1 cellular context compared by ENCODE assay signal in the genomic region with DNA sequence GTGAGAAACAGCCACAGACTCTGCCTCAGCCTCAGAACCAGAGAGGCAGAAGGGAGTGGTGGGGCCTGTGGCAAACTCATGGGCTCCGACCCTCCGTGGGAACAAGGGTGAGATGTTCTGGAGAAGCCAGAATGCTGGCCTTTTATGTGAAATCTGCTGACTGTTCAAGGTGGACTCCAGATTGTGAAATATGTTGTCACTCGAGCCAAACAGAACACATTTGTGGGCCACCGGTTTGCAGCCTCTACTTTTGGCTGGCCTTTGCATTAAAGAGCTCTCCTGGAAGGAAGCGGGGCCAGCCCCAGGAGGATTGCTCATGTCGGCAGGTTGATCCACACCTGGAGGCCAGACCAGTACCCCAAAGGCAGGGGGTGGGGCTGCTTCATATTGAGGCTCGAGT.
A peak's percentile ranks its signal among the peaks of the same experiment; 100 is the strongest.
TF ChIP-seq lines count a peak whose summit lies in the region.

No MANE protein-coding gene starts in this region.

TF ChIP-seq in HepG2, 621 proteins besides CTCF, POLR2A, EP300 and RAD21 (continued from another document):
- TF ChIP-seq, protein P1, sequence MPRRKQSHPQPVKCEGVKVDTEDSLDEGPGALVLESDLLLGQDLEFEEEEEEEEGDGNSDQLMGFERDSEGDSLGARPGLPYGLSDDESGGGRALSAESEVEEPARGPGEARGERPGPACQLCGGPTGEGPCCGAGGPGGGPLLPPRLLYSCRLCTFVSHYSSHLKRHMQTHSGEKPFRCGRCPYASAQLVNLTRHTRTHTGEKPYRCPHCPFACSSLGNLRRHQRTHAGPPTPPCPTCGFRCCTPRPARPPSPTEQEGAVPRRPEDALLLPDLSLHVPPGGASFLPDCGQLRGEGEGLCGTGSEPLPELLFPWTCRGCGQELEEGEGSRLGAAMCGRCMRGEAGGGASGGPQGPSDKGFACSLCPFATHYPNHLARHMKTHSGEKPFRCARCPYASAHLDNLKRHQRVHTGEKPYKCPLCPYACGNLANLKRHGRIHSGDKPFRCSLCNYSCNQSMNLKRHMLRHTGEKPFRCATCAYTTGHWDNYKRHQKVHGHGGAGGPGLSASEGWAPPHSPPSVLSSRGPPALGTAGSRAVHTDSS (CRISPR knock-in tag; conservative IDR thresholded peaks at IDR 0.05) = no peak
- TF ChIP-seq DMAP1 (CRISPR knock-in tag; IDR thresholded peaks at IDR 0.05) (no peak), HMG20A (CRISPR knock-in tag; IDR thresholded peaks at IDR 0.05; ENCODE audit: borderline replicate concordance) (no peak), ZNF615 (CRISPR knock-in tag; IDR thresholded peaks at IDR 0.05; ENCODE audit: borderline replicate concordance) (no peak), SMAD3 (CRISPR knock-in tag; IDR thresholded peaks at IDR 0.05) (no peak), NRL (CRISPR knock-in tag; IDR thresholded peaks at IDR 0.05; ENCODE audit: borderline replicate concordance) (no peak), CEBPG (CRISPR knock-in tag; IDR thresholded peaks at IDR 0.05) (peak; percentile 23; the same call in 1 of the 2 replicates), ZMYM3 (CRISPR knock-in tag; IDR thresholded peaks at IDR 0.05) (0 out of 2 replicates have a peak, but pooled peaks have one; percentile 19), DPF2 (CRISPR knock-in tag; IDR thresholded peaks at IDR 0.05; ENCODE audit: borderline replicate concordance, low read depth) (no peak), MAFF (IDR thresholded peaks at IDR 0.05; ENCODE audit: low read depth, low read length) (0 out of 2 replicates have a peak, but pooled peaks have one; percentile 47), KDM1A (CRISPR knock-in tag; IDR thresholded peaks at IDR 0.05) (no peak), ZNF547 (CRISPR knock-in tag; IDR thresholded peaks at IDR 0.05) (no peak), ZBTB20 (CRISPR knock-in tag; IDR thresholded peaks at IDR 0.05; ENCODE audit: borderline replicate concordance, low read depth) (no peak), DNMT1 (CRISPR knock-in tag; IDR thresholded peaks at IDR 0.05) (no peak), SSRP1 (CRISPR knock-in tag; IDR thresholded peaks at IDR 0.05) (no peak), ZNF557 (CRISPR knock-in tag; IDR thresholded peaks at IDR 0.05) (no peak), ZNF781 (CRISPR knock-in tag; IDR thresholded peaks at IDR 0.05; ENCODE audit: borderline replicate concordance, not compliant biosample characterization) (no peak), KLF16 (CRISPR knock-in tag; IDR thresholded peaks at IDR 0.05) (no peak), ZNF678 (CRISPR knock-in tag; IDR thresholded peaks at IDR 0.05) (no peak), ZNF550 (CRISPR knock-in tag; IDR thresholded peaks at IDR 0.05; ENCODE audit: borderline replicate concordance) (no peak), ZNF12 (CRISPR knock-in tag; IDR thresholded peaks at IDR 0.05) (no peak), ZNF180 (CRISPR knock-in tag; IDR thresholded peaks at IDR 0.05; ENCODE audit: borderline replicate concordance, low read depth) (peak; percentile 80; the same call in 1 of the 2 replicates), RFX5 (IDR thresholded peaks at IDR 0.05; ENCODE audit: low read depth, low read length) (no peak), ZNF749 (CRISPR knock-in tag; IDR thresholded peaks at IDR 0.05; ENCODE audit: borderline replicate concordance) (no peak), ZKSCAN1 (IDR thresholded peaks at IDR 0.05; ENCODE audit: low read length) (no peak), SUZ12 (IDR thresholded peaks at IDR 0.05; ENCODE audit: low read depth, low read length) (no peak), CEBPB (IDR thresholded peaks at IDR 0.05; ENCODE audit: borderline replicate concordance, low read depth, low read length) (peak; percentile 58; the same call in 1 of the 2 replicates), HOXA9 (CRISPR knock-in tag; IDR thresholded peaks at IDR 0.05; ENCODE audit: borderline replicate concordance) (no peak)
- TF ChIP-seq, protein P2, sequence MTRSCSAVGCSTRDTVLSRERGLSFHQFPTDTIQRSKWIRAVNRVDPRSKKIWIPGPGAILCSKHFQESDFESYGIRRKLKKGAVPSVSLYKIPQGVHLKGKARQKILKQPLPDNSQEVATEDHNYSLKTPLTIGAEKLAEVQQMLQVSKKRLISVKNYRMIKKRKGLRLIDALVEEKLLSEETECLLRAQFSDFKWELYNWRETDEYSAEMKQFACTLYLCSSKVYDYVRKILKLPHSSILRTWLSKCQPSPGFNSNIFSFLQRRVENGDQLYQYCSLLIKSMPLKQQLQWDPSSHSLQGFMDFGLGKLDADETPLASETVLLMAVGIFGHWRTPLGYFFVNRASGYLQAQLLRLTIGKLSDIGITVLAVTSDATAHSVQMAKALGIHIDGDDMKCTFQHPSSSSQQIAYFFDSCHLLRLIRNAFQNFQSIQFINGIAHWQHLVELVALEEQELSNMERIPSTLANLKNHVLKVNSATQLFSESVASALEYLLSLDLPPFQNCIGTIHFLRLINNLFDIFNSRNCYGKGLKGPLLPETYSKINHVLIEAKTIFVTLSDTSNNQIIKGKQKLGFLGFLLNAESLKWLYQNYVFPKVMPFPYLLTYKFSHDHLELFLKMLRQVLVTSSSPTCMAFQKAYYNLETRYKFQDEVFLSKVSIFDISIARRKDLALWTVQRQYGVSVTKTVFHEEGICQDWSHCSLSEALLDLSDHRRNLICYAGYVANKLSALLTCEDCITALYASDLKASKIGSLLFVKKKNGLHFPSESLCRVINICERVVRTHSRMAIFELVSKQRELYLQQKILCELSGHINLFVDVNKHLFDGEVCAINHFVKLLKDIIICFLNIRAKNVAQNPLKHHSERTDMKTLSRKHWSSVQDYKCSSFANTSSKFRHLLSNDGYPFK (CRISPR knock-in tag; IDR thresholded peaks at IDR 0.05; ENCODE audit: borderline replicate concordance) = no peak
- TF ChIP-seq, protein P3, sequence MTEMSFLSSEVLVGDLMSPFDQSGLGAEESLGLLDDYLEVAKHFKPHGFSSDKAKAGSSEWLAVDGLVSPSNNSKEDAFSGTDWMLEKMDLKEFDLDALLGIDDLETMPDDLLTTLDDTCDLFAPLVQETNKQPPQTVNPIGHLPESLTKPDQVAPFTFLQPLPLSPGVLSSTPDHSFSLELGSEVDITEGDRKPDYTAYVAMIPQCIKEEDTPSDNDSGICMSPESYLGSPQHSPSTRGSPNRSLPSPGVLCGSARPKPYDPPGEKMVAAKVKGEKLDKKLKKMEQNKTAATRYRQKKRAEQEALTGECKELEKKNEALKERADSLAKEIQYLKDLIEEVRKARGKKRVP (CRISPR knock-in tag; IDR thresholded peaks at IDR 0.05) = no peak
- TF ChIP-seq, protein P4, sequence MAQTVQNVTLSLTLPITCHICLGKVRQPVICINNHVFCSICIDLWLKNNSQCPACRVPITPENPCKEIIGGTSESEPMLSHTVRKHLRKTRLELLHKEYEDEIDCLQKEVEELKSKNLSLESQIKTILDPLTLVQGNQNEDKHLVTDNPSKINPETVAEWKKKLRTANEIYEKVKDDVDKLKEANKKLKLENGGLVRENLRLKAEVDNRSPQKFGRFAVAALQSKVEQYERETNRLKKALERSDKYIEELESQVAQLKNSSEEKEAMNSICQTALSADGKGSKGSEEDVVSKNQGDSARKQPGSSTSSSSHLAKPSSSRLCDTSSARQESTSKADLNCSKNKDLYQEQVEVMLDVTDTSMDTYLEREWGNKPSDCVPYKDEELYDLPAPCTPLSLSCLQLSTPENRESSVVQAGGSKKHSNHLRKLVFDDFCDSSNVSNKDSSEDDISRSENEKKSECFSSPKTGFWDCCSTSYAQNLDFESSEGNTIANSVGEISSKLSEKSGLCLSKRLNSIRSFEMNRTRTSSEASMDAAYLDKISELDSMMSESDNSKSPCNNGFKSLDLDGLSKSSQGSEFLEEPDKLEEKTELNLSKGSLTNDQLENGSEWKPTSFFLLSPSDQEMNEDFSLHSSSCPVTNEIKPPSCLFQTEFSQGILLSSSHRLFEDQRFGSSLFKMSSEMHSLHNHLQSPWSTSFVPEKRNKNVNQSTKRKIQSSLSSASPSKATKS (CRISPR knock-in tag; IDR thresholded peaks at IDR 0.05) = no peak
- TF ChIP-seq, protein P5, sequence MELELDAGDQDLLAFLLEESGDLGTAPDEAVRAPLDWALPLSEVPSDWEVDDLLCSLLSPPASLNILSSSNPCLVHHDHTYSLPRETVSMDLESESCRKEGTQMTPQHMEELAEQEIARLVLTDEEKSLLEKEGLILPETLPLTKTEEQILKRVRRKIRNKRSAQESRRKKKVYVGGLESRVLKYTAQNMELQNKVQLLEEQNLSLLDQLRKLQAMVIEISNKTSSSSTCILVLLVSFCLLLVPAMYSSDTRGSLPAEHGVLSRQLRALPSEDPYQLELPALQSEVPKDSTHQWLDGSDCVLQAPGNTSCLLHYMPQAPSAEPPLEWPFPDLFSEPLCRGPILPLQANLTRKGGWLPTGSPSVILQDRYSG (CRISPR knock-in tag; IDR thresholded peaks at IDR 0.05) = no peak
- TF ChIP-seq, protein P6, sequence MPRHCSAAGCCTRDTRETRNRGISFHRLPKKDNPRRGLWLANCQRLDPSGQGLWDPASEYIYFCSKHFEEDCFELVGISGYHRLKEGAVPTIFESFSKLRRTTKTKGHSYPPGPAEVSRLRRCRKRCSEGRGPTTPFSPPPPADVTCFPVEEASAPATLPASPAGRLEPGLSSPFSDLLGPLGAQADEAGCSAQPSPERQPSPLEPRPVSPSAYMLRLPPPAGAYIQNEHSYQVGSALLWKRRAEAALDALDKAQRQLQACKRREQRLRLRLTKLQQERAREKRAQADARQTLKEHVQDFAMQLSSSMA (CRISPR knock-in tag; IDR thresholded peaks at IDR 0.05) = no peak
